2 cellular contexts compared by ENCODE assay signal in genomic region chr3:168618827-168619226, GRCh38.
TF ChIP-seq lines count a peak whose summit lies in the region.

No MANE protein-coding gene starts in this region.

TF ChIP-seq in GM23338, 12 proteins besides CTCF, POLR2A, EP300 and RAD21:
- TF ChIP-seq JUNB (IDR thresholded peaks at IDR 0.05; ENCODE audit: unreplicated experiment): no peak
- TF ChIP-seq NANOG (IDR thresholded peaks at IDR 0.05; ENCODE audit: borderline replicate concordance): peak; percentile 73; the same call in 1 of the 2 replicates
- TF ChIP-seq ZNF331 (CRISPR knock-in tag; IDR thresholded peaks at IDR 0.05; ENCODE audit: low read depth): no peak

TF ChIP-seq in H1, 55 proteins besides CTCF, POLR2A, EP300 and RAD21:
- TF ChIP-seq CBX8 (IDR thresholded peaks at IDR 0.05; ENCODE audit: borderline replicate concordance, low read depth, low read length) (no peak), RNF2 (IDR thresholded peaks at IDR 0.05; ENCODE audit: borderline replicate concordance, low read depth, low read length, missing control alignments, poor library complexity, severe bottlenecking) (no peak), TAF7 (optimal IDR thresholded peaks at IDR 0.05; ENCODE audit: borderline replicate concordance, low read depth, low read length) (no peak), TBP (IDR thresholded peaks at IDR 0.05; ENCODE audit: low read depth, low read length) (no peak), ZNF274 (IDR thresholded peaks at IDR 0.05; ENCODE audit: borderline replicate concordance, extremely low read depth, low read length) (no peak), JUN (IDR thresholded peaks at IDR 0.05; ENCODE audit: low read depth, low read length) (no peak), KDM4A (IDR thresholded peaks at IDR 0.05; ENCODE audit: low read depth, low read length, severe bottlenecking) (no peak), FOSL1 (IDR thresholded peaks at IDR 0.05; ENCODE audit: insufficient read depth, low read depth, low read length) (no peak), SP1 (IDR thresholded peaks at IDR 0.05; ENCODE audit: low read depth, low read length) (no peak), POU5F1 (IDR thresholded peaks at IDR 0.05; ENCODE audit: low read depth, low read length) (no peak), CTBP2 (IDR thresholded peaks at IDR 0.05; ENCODE audit: borderline replicate concordance, insufficient read depth, insufficient read length, low read length) (no peak)
